In genomic region chr9:21801683-21802417, GRCh38 we compare ENCODE assay signal across 7 cellular contexts. TPM values are rescaled to one million over a fixed set of nuclear protein-coding genes. Genes with fewer than 3 reads are reported as not detected.
DNase-seq lines count a peak whose midpoint lies in the region; ATAC-seq and TF ChIP-seq lines count a peak whose summit lies in the region.

No MANE protein-coding gene starts in this region.

- TF ChIP-seq POLR2A in IMR-90 (IDR thresholded peaks at IDR 0.05; ENCODE audit: low read depth, low read length), result peak; percentile 66; the same call in 1 of the 2 replicates

- peak overlapping the region; percentile 78 to 95 for H4K8ac ChIP-seq in IMR-90 (ENCODE audit: low read depth in 2 of 2, low read length in 2 of 2)
- no peak overlapping the region for H4K8ac ChIP-seq in mesendoderm (ENCODE audit: low read depth, low read length)

- no TSS peak for BruUV-seq in IMR-90 (replicated peaks; lab: Mats Ljungman, UMichigan)

- DNase-seq in GM04503 (ENCODE audit: low read depth) (peak; percentile 67), IMR-90 (peak; percentile 85), T1000 (lab: John Stamatoyannopoulos, UW) (peak; percentile 47), epidermal melanocyte (ENCODE audit: insufficient read length, low spot score) (peak; percentile 29), mesendoderm (peak; percentile 95)

- POLR2A ChIA-PET in IMR-90 (lab: Charles Lee; ENCODE audit: unreplicated experiment), result interaction anchor here (0.6 kb wide), 1 partner anchor 555 kb away, joined by 7 read pairs; no protein-coding TSS in a partner anchor

- H4K91ac ChIP-seq in IMR-90 (ENCODE audit: insufficient read depth, low read depth, low read length), result peak overlapping the region; percentile 76

- peak overlapping the region; percentile 83 for H3K27ac ChIP-seq in IMR-90 (ENCODE audit: insufficient read depth, low read length)
- H3K27ac ChIP-seq in mesendoderm (ENCODE audit: low read depth, low read length), result peak overlapping the region; percentile 53
- H3K27ac ChIP-seq in thymus (ENCODE audit: low read depth), result peak overlapping the region; percentile 58

- peaks cover 21% of the 10 kb centered on the region for H3K9me1 ChIP-seq in IMR-90 (ENCODE audit: insufficient read depth, low read length)

- peak overlapping the region; percentile 68 for H3K4me3 ChIP-seq in IMR-90 (ENCODE audit: insufficient read depth, low read depth, low read length)
- peak overlapping the region; percentile 55 for H3K4me3 ChIP-seq in mesendoderm (ENCODE audit: low read length)
- H3K4me3 ChIP-seq in thymus (ENCODE audit: low read length), result peak overlapping the region; percentile 85

- H3K4me2 ChIP-seq in IMR-90 (ENCODE audit: low read depth, low read length) (peak overlapping the region; percentile 82), mesendoderm (ENCODE audit: low read length) (peak overlapping the region; percentile 63)

- 12% methylated on average over 23 of the region's 37 CpGs; no CpG with 5 or more reads in 1 of the 2 experiments for WGBS in IMR-90 (ENCODE audit: extremely low coverage in 2 of 2, insufficient read length in 1 of 2), 2 experiments
- WGBS in mesendoderm (ENCODE audit: extremely low coverage, insufficient coverage, low lambda C conversion rate), result no CpG with 5 or more reads among the region's 37 CpGs
- 16% methylated on average over 37 of the region's 37 CpGs for WGBS in thymus

- peak overlapping the region; percentile 82 for H3K18ac ChIP-seq in IMR-90 (ENCODE audit: low read depth, low read length)
- peak overlapping the region; percentile 63 for H3K18ac ChIP-seq in mesendoderm (ENCODE audit: low read length)

- H2AFZ ChIP-seq in IMR-90 (replicated peaks; ENCODE audit: low read length, poor library complexity), result peak overlapping the region; percentile 92

- peak overlapping the region; percentile 54 for H2BK120ac ChIP-seq in IMR-90 (ENCODE audit: low read depth, low read length)
- no peak overlapping the region for H2BK120ac ChIP-seq in mesendoderm (ENCODE audit: low read depth, low read length)

- H2BK5ac ChIP-seq in IMR-90 (ENCODE audit: low read depth, low read length, poor library complexity, severe bottlenecking) (peak overlapping the region; percentile 81), mesendoderm (ENCODE audit: low read length) (no peak overlapping the region)

- H2BK15ac ChIP-seq in IMR-90 (ENCODE audit: low read depth, low read length) (0 out of 3 replicates have a peak overlapping the region, but pooled peaks have one; percentile 31), mesendoderm (replicated peaks; ENCODE audit: low read depth) (no peak overlapping the region)

- dilution Hi-C loops in IMR-90 (cut with HindIII; ENCODE audit: low sequenced_read_pairs, unreplicated experiment), result no loop called here

- peak overlapping the region; percentile 50; the same call in 1 of the 2 replicates for H2BK20ac ChIP-seq in IMR-90 (ENCODE audit: low read depth, low read length)

- H3K4ac ChIP-seq in IMR-90 (ENCODE audit: low read depth, low read length), result peak overlapping the region; percentile 84
- no peak overlapping the region for H3K4ac ChIP-seq in mesendoderm (ENCODE audit: low read depth, low read length)

- H2AK5ac ChIP-seq in IMR-90 (ENCODE audit: low read depth, low read length) (peak overlapping the region; percentile 83; the same call in 1 of the 2 replicates), mesendoderm (ENCODE audit: low read length) (no peak overlapping the region)

- TF ChIP-seq CTCF in IMR-90 (conservative IDR thresholded peaks at IDR 0.05; ENCODE audit: low read depth, low read length), result no peak

- H4K5ac ChIP-seq in IMR-90 (ENCODE audit: low read depth, low read length) (peak overlapping the region; percentile 86), mesendoderm (ENCODE audit: low read length) (no peak overlapping the region)

- CTCF ChIA-PET in IMR-90 (lab: Yijun Ruan, JAX), result no interaction called here

- H3K9me3 ChIP-seq in IMR-90 (ENCODE audit: control insufficient read depth, insufficient read depth, low read length) (no peaks in the 10 kb centered on the region), thymus (ENCODE audit: control insufficient read depth) (no peaks in the 10 kb centered on the region)

- no peaks in the 10 kb centered on the region for H3K27me3 ChIP-seq in IMR-90 (ENCODE audit: control insufficient read depth, insufficient read depth, low read length)
- no peaks in the 10 kb centered on the region for H3K27me3 ChIP-seq in mesendoderm (ENCODE audit: insufficient read depth, low read length, poor library complexity)
- no peaks in the 10 kb centered on the region for H3K27me3 ChIP-seq in thymus (ENCODE audit: control insufficient read depth, insufficient read depth)

- peak; percentile 18 for ATAC-seq in GM21529 (IDR thresholded peaks at IDR 0.05; ENCODE audit: unreplicated experiment)
- peak; percentile 70 for ATAC-seq in IMR-90 (ENCODE audit: low read depth)

- H3K9ac ChIP-seq in IMR-90 (ENCODE audit: low read depth, low read length), result peak overlapping the region; percentile 83
- peak overlapping the region; percentile 85 for H3K9ac ChIP-seq in mesendoderm (ENCODE audit: low read length)

- peak overlapping the region; percentile 86 for H3K56ac ChIP-seq in IMR-90 (ENCODE audit: extremely low read depth, insufficient read depth, low read length)
- peak overlapping the region; percentile 88 for H3K56ac ChIP-seq in mesendoderm (ENCODE audit: low read length)

- no peak for TF ChIP-seq RAD21 in IMR-90 (IDR thresholded peaks at IDR 0.05; ENCODE audit: low read length)

- H3K4me1 ChIP-seq in IMR-90 (ENCODE audit: control insufficient read depth, insufficient read depth, low read length) (peaks cover 7% of the 10 kb centered on the region), mesendoderm (ENCODE audit: control insufficient read depth, low read depth, low read length) (peaks cover 5% of the 10 kb centered on the region), thymus (ENCODE audit: control insufficient read depth, insufficient read depth, low read length) (no peaks in the 10 kb centered on the region)

- H3K79me2 ChIP-seq in mesendoderm (ENCODE audit: control insufficient read depth, insufficient read depth, low read length), result peaks cover 43% of the 10 kb centered on the region

- peaks cover 15% of the 10 kb centered on the region for H4K20me1 ChIP-seq in IMR-90 (ENCODE audit: insufficient read depth, low read length)

- H3K36me3 ChIP-seq in IMR-90 (ENCODE audit: control insufficient read depth, insufficient read depth, low read length), result peaks cover 3% of the 10 kb centered on the region
- H3K36me3 ChIP-seq in mesendoderm (ENCODE audit: control insufficient read depth, insufficient read depth, low read length), result no peaks in the 10 kb centered on the region
- H3K36me3 ChIP-seq in thymus (ENCODE audit: control insufficient read depth, insufficient read depth), result no peaks in the 10 kb centered on the region

- in situ Hi-C loops in IMR-90 (cut with MboI; ENCODE audit: low sequenced_read_pairs), result loop anchor here (25.0 kb wide), 1 partner anchor 310 kb away; no protein-coding TSS in a partner anchor

- H3K79me1 ChIP-seq in IMR-90 (ENCODE audit: low read depth in 1 of 2, low read length in 2 of 2) (peaks cover 16 to 33% of the 10 kb centered on the region in 2 experiments), mesendoderm (ENCODE audit: low read length) (peaks cover 6% of the 10 kb centered on the region)

- peak overlapping the region; percentile 96 for H3K14ac ChIP-seq in IMR-90 (replicated peaks; ENCODE audit: low read depth, low read length)

- peak overlapping the region; percentile 56 for H2AK9ac ChIP-seq in IMR-90 (replicated peaks; ENCODE audit: low read depth, low read length, poor library complexity)

- peak overlapping the region; percentile 87 for H3K23ac ChIP-seq in IMR-90 (ENCODE audit: low read depth, low read length)
- no peak overlapping the region for H3K23ac ChIP-seq in mesendoderm (ENCODE audit: low read length)

- intact Hi-C loops in IMR-90 (cut with micrococcal nuclease), result loop anchor here (5.0 kb wide), 1 partner anchor 1085 kb away; no protein-coding TSS in a partner anchor

TF ChIP-seq in IMR-90, 13 proteins besides CTCF, POLR2A, EP300 and RAD21:
- TF ChIP-seq MAFK (IDR thresholded peaks at IDR 0.05; ENCODE audit: low read depth, low read length), result no peak
- TF ChIP-seq SMC3 (IDR thresholded peaks at IDR 0.05; ENCODE audit: low read depth, low read length), result no peak
- no peak for TF ChIP-seq RFX5 (IDR thresholded peaks at IDR 0.05; ENCODE audit: low read depth, low read length)
- TF ChIP-seq CEBPB (IDR thresholded peaks at IDR 0.05; ENCODE audit: low read depth, low read length), result peak; percentile 53
- peak; percentile 38; the same call in 1 of the 2 replicates for TF ChIP-seq MAZ (IDR thresholded peaks at IDR 0.05; ENCODE audit: borderline replicate concordance, low read depth, low read length)
- no peak for TF ChIP-seq CHD1 (IDR thresholded peaks at IDR 0.05; ENCODE audit: low read depth, low read length)
- no peak for TF ChIP-seq NFE2L2 (IDR thresholded peaks at IDR 0.05; ENCODE audit: low read depth, low read length)
- TF ChIP-seq FOS (IDR thresholded peaks at IDR 0.05; ENCODE audit: low read depth, low read length), result no peak

RNA-seq across cellular contexts. Expression of gene MTAP, which starts 0.6 kb away (rescaled TPM):
- 33.6 and 50.9 TPM in 2 replicates for total RNA-seq in IMR-90 (2012; rRNA removed)
- polyA plus RNA-seq in IMR-90 (2012; rRNA removed), result 14.1 and 15.7 TPM in 2 replicates
- 3.9 and 6.2 TPM in 2 replicates for polyA plus RNA-seq in IMR-90 (2012; cell fraction: cytosol; rRNA removed)
- 3.0 and 23.7 TPM in 2 replicates for polyA plus RNA-seq in IMR-90 (2012; cell fraction: nucleus; rRNA removed; ENCODE audit: low replicate concordance)
- polyA plus RNA-seq in mesendoderm (2013, experiment 1 of 2), result 48.3 TPM
- 51.0 TPM for polyA plus RNA-seq in mesendoderm (2013, experiment 2 of 2)
- 12.4 TPM for polyA plus RNA-seq in thymus

Comparison
In these comparisons a context has a peak if more than half of its experiments do, and no peak if none do; other contexts are left out.
1. Peak in every context shown above with its lines: DNase-seq, ATAC-seq, H3K4me3 ChIP-seq and H3K27ac ChIP-seq.
2. DNase-seq: peak in every context shown above with its lines; median percentile 95 in mesendoderm; 85 in IMR-90; 67 in GM04503; 47 in T1000; 29 in epidermal melanocyte.